26 cellular contexts compared by ENCODE assay signal in genomic region chr4:40140206-40140605, GRCh38. TPM values are rescaled to one million over a fixed set of nuclear protein-coding genes. Genes with fewer than 3 reads are reported as not detected.
"Had no signal": no experiment of that assay in that cellular context is flagged by ENCODE, and none has a peak within 500 bp of the region (broad histone marks: within the 10 kb centered on the region; RNA-seq: fewer than 3 reads in every experiment).

No MANE protein-coding gene starts in this region.

- DNase-seq: activated CD4-positive, alpha-beta T cell treated with anti-CD3 and anti-CD28 coated beads, Interleukin-2, amount 10 ng/mL, durations not matched to agents 24 days and 14 days; activated gamma-delta T cell; activated naive CD4-positive, alpha-beta T cell treated with anti-CD3 and anti-CD28 coated beads, Interleukin-2, amount 50 U/mL, for 16 hours; activated naive CD8-positive, alpha-beta T cell treated with anti-CD3 and anti-CD28 coated beads, Interleukin-2, amount 50 U/mL, for 24 hours; activated T-cell treated with anti-CD3 and anti-CD28 coated beads, Interleukin-2, amount 50 U/mL, for 72 hours; anterior cingulate cortex; brain microvascular endothelial cell; caudate nucleus; effector memory CD4-positive, alpha-beta T cell; esophagus squamous epithelium; foreskin keratinocyte; immature natural killer cell; left ventricle myocardium inferior; midbrain; pancreas; right cardiac atrium; SJCRH30; stimulated activated CD4-positive, alpha-beta T cell treated with anti-CD3 and anti-CD28 coated beads, Interleukin-12 subunit alpha, Interleukin-12 subunit beta, amount 100 ng/mL, for 4 hours; stimulated activated CD4-positive, alpha-beta T cell treated with anti-CD3 and anti-CD28 coated beads, Interleukin-4, amount 100 ng/mL, for 4 hours; stimulated activated naive CD8-positive, alpha-beta T cell treated with anti-CD3 and anti-CD28 coated beads, Interleukin-15, amount 100 ng/mL, for 72 hours; T-helper 9 cell had no signal

- H3K9me3 ChIP-seq: esophagus squamous epithelium, left ventricle myocardium inferior, neutrophil, pancreas, tibial nerve had no signal

- H3K27me3 Mint-ChIP-seq: activated CD4-positive, alpha-beta T cell treated with anti-CD3 and anti-CD28 coated beads, Interleukin-2, amount 10 ng/mL, durations not matched to agents 24 days and 14 days; activated naive CD8-positive, alpha-beta T cell treated with anti-CD3 and anti-CD28 coated beads, Interleukin-2, amount 50 U/mL, for 24 hours; natural killer cell treated with Interleukin-12 subunit alpha and Interleukin-12 subunit beta and Interleukin-15 and Interleukin-18, amount 100 ng/mL, for 72 hours; stimulated activated naive CD8-positive, alpha-beta T cell treated with anti-CD3 and anti-CD28 coated beads, Interleukin-15, amount 100 ng/mL, for 72 hours had no signal

- H3K9me3 Mint-ChIP-seq: activated CD4-positive, alpha-beta T cell treated with anti-CD3 and anti-CD28 coated beads, Interleukin-2, amount 10 ng/mL, durations not matched to agents 24 days and 14 days; activated naive CD8-positive, alpha-beta T cell treated with anti-CD3 and anti-CD28 coated beads, Interleukin-2, amount 50 U/mL, for 24 hours; activated T-cell treated with anti-CD3 and anti-CD28 coated beads, Interleukin-2, amount 50 U/mL, for 72 hours; immature natural killer cell; natural killer cell treated with Interleukin-12 subunit alpha and Interleukin-12 subunit beta and Interleukin-15 and Interleukin-18, amount 100 ng/mL, for 72 hours; stimulated activated naive CD8-positive, alpha-beta T cell treated with anti-CD3 and anti-CD28 coated beads, Interleukin-15, amount 100 ng/mL, for 72 hours had no signal

- H3K4me1 Mint-ChIP-seq: immature natural killer cell had no signal

- H3K27me3 ChIP-seq: brain microvascular endothelial cell, esophagus squamous epithelium, foreskin keratinocyte, neutrophil, pancreas, SJCRH30, tibial nerve had no signal

- H3K4me1 ChIP-seq: esophagus squamous epithelium, foreskin keratinocyte, left ventricle myocardium inferior, pancreas, SJCRH30, tibial nerve had no signal

- H3K36me3 ChIP-seq: brain microvascular endothelial cell had no signal

- H3K4me3 Mint-ChIP-seq: activated CD4-positive, alpha-beta T cell treated with anti-CD3 and anti-CD28 coated beads, Interleukin-2, amount 10 ng/mL, durations not matched to agents 24 days and 14 days; activated naive CD8-positive, alpha-beta T cell treated with anti-CD3 and anti-CD28 coated beads, Interleukin-2, amount 50 U/mL, for 24 hours; activated T-cell treated with anti-CD3 and anti-CD28 coated beads, Interleukin-2, amount 50 U/mL, for 72 hours; immature natural killer cell; natural killer cell treated with Interleukin-12 subunit alpha and Interleukin-12 subunit beta and Interleukin-15 and Interleukin-18, amount 100 ng/mL, for 72 hours; stimulated activated naive CD8-positive, alpha-beta T cell treated with anti-CD3 and anti-CD28 coated beads, Interleukin-15, amount 100 ng/mL, for 72 hours had no signal

- H3K4me3 ChIP-seq: esophagus squamous epithelium, left ventricle myocardium inferior, pancreas, SJCRH30, tibial nerve had no signal

- H3K27ac ChIP-seq: brain microvascular endothelial cell, esophagus squamous epithelium, foreskin keratinocyte, left ventricle myocardium inferior, neutrophil, pancreas, SJCRH30, tibial nerve had no signal

- H3K27ac Mint-ChIP-seq: activated CD4-positive, alpha-beta T cell treated with anti-CD3 and anti-CD28 coated beads, Interleukin-2, amount 10 ng/mL, durations not matched to agents 24 days and 14 days; activated naive CD8-positive, alpha-beta T cell treated with anti-CD3 and anti-CD28 coated beads, Interleukin-2, amount 50 U/mL, for 24 hours; activated T-cell treated with anti-CD3 and anti-CD28 coated beads, Interleukin-2, amount 50 U/mL, for 72 hours; immature natural killer cell; natural killer cell treated with Interleukin-12 subunit alpha and Interleukin-12 subunit beta and Interleukin-15 and Interleukin-18, amount 100 ng/mL, for 72 hours; stimulated activated naive CD8-positive, alpha-beta T cell treated with anti-CD3 and anti-CD28 coated beads, Interleukin-15, amount 100 ng/mL, for 72 hours had no signal

RNA-seq across cellular contexts. Expression of gene RHOH, which starts 56.6 kb away (rescaled TPM):
- total RNA-seq: foreskin keratinocyte, lung microvascular endothelial cell, pulmonary artery endothelial cell, SJCRH30 had no signal
